In the genomic region with DNA sequence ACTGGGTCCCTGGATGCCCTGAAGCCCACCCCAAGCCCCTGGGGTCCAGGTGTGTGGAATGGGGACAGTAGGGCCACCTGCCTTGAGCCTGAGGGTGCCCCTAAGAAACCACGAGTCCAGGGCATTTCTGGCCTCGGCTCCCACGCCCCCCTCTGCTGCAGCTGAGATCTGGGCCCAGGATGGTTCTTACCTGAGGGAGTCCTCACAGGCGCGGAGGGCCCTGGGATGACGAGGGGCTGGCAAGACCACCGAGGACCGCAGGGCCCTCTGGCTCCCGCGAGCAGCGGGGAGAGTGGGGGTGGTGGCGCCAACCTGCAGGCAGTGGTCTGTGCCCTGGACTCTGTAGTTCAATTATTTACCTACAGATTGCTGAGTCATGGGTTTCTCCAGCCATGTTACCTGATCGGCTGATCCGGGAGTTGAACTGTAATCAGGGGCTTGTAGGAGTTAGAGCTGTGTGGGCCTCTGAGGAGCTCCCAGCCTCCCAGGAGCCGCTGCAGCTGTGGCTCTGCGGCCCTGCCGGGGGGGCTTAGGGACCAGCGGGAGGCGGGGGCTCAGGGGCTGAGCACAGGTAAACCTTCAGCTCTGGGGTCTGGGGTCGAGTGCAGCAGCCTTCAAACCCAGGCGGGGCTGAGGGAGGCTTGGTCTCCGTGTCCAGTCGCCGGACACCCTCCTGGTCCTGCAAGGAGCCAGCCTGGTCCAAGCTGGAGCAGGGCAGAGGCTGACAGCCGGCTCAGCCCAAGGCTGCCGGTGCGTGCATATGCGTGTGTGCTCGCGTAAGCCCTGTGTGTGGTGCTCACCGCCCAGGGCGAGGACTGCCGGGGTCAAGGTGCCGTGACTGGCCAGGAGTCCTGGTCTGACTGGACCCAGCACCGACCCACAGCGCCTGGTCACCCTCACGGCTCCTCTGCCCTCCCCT, we compare ENCODE assay signal across 13 cellular contexts. TPM values are rescaled to one million over a fixed set of nuclear protein-coding genes. Genes with fewer than 3 reads are reported as not detected.
A peak's percentile ranks its signal among the peaks of the same experiment; 100 is the strongest.
DNase-seq lines count a peak whose midpoint lies in the region; ATAC-seq and TF ChIP-seq lines count a peak whose summit lies in the region.
"Had no signal": no experiment of that assay in that cellular context is flagged by ENCODE, and none has a peak within 500 bp of the region (broad histone marks: within the 10 kb centered on the region; RNA-seq: fewer than 3 reads in every experiment).

A gene with protein sequence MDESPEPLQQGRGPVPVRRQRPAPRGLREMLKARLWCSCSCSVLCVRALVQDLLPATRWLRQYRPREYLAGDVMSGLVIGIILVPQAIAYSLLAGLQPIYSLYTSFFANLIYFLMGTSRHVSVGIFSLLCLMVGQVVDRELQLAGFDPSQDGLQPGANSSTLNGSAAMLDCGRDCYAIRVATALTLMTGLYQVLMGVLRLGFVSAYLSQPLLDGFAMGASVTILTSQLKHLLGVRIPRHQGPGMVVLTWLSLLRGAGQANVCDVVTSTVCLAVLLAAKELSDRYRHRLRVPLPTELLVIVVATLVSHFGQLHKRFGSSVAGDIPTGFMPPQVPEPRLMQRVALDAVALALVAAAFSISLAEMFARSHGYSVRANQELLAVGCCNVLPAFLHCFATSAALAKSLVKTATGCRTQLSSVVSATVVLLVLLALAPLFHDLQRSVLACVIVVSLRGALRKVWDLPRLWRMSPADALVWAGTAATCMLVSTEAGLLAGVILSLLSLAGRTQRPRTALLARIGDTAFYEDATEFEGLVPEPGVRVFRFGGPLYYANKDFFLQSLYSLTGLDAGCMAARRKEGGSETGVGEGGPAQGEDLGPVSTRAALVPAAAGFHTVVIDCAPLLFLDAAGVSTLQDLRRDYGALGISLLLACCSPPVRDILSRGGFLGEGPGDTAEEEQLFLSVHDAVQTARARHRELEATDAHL (minus strand): TSS at position 294 of the 919 bp plus-strand sequence. CDS start 1,701 bp downstream, outside the sequence.

- H3K4me3 ChIP-seq in ACC112 (ENCODE audit: low read depth, low read length) (peak within 1 kb of the TSS; percentile 60), HUES48 (ENCODE audit: low read depth, low read length) (no peak within 1 kb of the TSS), esophagus (ENCODE audit: low read depth in 1 of 2, low read length in 2 of 2) (no peak within 1 kb of the TSS), SJCRH30 (no peak within 1 kb of the TSS)

- H3K79me2 ChIP-seq in ACC112 (ENCODE audit: control insufficient read depth, insufficient read depth, low read length, unreplicated experiment), result no peaks in the 10 kb centered on the region

- H3K36me3 ChIP-seq in ACC112 (ENCODE audit: insufficient read depth, low read length) (no peaks in the 10 kb centered on the region), HUES48 (ENCODE audit: control insufficient read depth, insufficient read depth, low read length) (no peaks in the 10 kb centered on the region), esophagus (ENCODE audit: control insufficient read depth in 2 of 2, insufficient read depth in 2 of 2, low read length in 1 of 2) (peaks cover 2 to 18% of the 10 kb centered on the region in 2 donors), SJCRH30 (no peaks in the 10 kb centered on the region)
- H3K36me3 ChIP-seq: BE2C had no signal

- TF ChIP-seq CTCF in nephron progenitor cell (IDR thresholded peaks at IDR 0.05), result no peak

- peaks cover 6% of the 10 kb centered on the region for H3K4me1 Mint-ChIP-seq in nephron progenitor cell

- ATAC-seq in GM19023 (IDR thresholded peaks at IDR 0.05; ENCODE audit: unreplicated experiment) (no peak), HG02840 (IDR thresholded peaks at IDR 0.05; ENCODE audit: low FRiP score, unreplicated experiment) (no peak)

- no peaks in the 10 kb centered on the region for H3K36me3 Mint-ChIP-seq in nephron progenitor cell (ENCODE audit: low read depth)

- H2AFZ ChIP-seq in ACC112 (ENCODE audit: low read length, unreplicated experiment), result no peak within 1 kb of the TSS

- H3K27ac ChIP-seq in ACC112 (ENCODE audit: low read depth, low read length) (no peak within 1 kb of the TSS; the same call in 1 of the 2 replicates), HUES48 (ENCODE audit: low read depth, low read length) (peak within 1 kb of the TSS; percentile 42), esophagus (ENCODE audit: low read depth in 2 of 2, low read length in 1 of 2) (peak within 1 kb of the TSS; percentile 33 to 45), SJCRH30 (no peak within 1 kb of the TSS)

- H3K27ac Mint-ChIP-seq in nephron progenitor cell, result no peak within 1 kb of the TSS

- H3K9ac ChIP-seq in HUES48 (ENCODE audit: low read depth, low read length), result no peak within 1 kb of the TSS

- H3K9me3 Mint-ChIP-seq in nephron progenitor cell, result no peaks in the 10 kb centered on the region

- 78 to 84% methylated on average over 37 of the region's 37 CpGs for WGBS in esophagus, 2 donors

- no peaks in the 10 kb centered on the region for H3K9me3 ChIP-seq in HUES48 (ENCODE audit: control insufficient read depth, insufficient read depth, low read length)
- no peaks in the 10 kb centered on the region for H3K9me3 ChIP-seq in esophagus (ENCODE audit: control insufficient read depth in 2 of 2, insufficient read depth in 1 of 2, low read depth in 1 of 2, low read length in 1 of 2)
- H3K9me3 ChIP-seq in SJCRH30 (replicated peaks), result no peaks in the 10 kb centered on the region
- H3K9me3 ChIP-seq: BE2C, tibial nerve had no signal

- peaks cover 31% of the 10 kb centered on the region for H3K27me3 Mint-ChIP-seq in nephron progenitor cell (ENCODE audit: low read depth, poor library complexity)

- no peak within 1 kb of the TSS for H3K4me3 Mint-ChIP-seq in nephron progenitor cell

- H3K27me3 ChIP-seq in ACC112 (ENCODE audit: insufficient read depth, low read length), result peaks cover 17% of the 10 kb centered on the region
- H3K27me3 ChIP-seq in HUES48 (ENCODE audit: control insufficient read depth, insufficient read depth, low read length), result peaks cover 29% of the 10 kb centered on the region
- H3K27me3 ChIP-seq in esophagus (ENCODE audit: control insufficient read depth in 1 of 2, insufficient read depth in 2 of 2, low read length in 2 of 2), result peaks cover 0 to 12% of the 10 kb centered on the region in 2 donors
- peaks cover 5% of the 10 kb centered on the region; the same call in 1 of the 2 replicates for H3K27me3 ChIP-seq in SJCRH30

- H3K4me1 ChIP-seq in ACC112 (ENCODE audit: control insufficient read depth, insufficient read depth, low read length, unreplicated experiment) (peaks cover 17% of the 10 kb centered on the region), HUES48 (ENCODE audit: control insufficient read depth, insufficient read depth, low read length) (no peaks in the 10 kb centered on the region), esophagus (ENCODE audit: control insufficient read depth in 2 of 2, insufficient read depth in 2 of 2, low read length in 1 of 2) (peaks cover 3 to 19% of the 10 kb centered on the region in 2 donors), SJCRH30 (no peaks in the 10 kb centered on the region; the same call in 1 of the 2 replicates)
- H3K4me1 ChIP-seq: BE2C had no signal

- DNase-seq in nephron progenitor cell, result peak; percentile 12
- DNase-seq in GM03348 (ENCODE audit: low spot score), result no peak
- no peak for DNase-seq in SJCRH30
- DNase-seq: activated CD4-positive, alpha-beta T cell treated with anti-CD3 and anti-CD28 coated beads for 48 hours; activated naive CD4-positive, alpha-beta T cell; BE2C; caudate nucleus had no signal

RNA-seq across cellular contexts. Expression of the gene that starts here (rescaled TPM):
- under 1 TPM; 0.09 to 0.49 TPM for polyA plus RNA-seq in esophagus
- total RNA-seq in SJCRH30 (2014; rRNA removed; shearing (Covaris generic)), result not detected in 2 replicates

Comparison
In these comparisons a context has a peak if more than half of its experiments do, and no peak if none do; other contexts are left out.
1. H3K27ac ChIP-seq: peak in HUES48 (single experiment) and esophagus (2 of 2); none in ACC112 (single experiment) and SJCRH30 (single experiment).